ENCODE assay signal across 8 cellular contexts in the genomic region with DNA sequence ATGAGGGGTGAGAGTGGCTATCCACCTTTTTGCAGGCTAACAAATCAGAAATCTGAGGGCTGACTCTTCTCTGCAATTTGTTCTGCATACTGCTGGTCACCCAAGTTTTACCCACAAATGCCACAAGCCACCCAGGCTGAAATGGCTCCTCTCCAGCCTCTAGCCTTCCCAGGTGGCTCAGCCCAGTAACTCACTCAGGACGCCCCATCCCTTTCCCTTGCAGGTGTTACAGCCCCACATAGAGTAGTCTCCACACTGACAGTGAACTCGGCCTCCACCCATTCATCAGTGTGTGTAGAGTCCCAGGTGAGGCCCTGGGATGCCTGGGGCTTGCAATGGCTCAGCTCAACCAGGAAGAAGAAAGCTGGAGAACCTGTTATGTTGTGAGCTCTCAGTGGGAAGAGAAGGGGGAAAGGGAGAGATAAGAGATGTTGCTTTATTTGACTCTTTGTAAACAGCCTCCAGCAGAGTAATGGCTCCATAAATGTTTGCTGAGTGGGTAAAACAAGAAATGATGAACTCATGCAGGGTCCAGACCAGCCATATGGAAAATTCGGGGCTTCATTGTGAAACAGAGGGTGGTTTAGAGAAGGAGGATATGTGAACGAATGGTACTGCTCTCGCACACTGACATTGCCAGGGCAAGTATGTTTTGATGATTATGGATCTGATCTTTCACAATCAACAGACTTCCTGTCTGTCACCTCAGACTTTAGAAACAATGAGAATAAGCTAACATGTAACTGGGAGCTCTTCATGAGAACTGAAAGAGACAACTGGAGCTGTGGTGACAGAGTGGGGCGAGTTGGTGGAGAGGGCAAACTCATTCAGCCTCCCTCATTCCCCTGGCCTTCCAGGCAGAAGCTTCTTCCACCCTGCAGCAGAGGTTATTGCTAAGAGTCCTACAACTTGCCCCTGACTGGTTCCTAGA.
DNase-seq lines count a peak whose midpoint lies in the region; ATAC-seq and TF ChIP-seq lines count a peak whose summit lies in the region.

No MANE protein-coding gene starts in this region.

- H3K9me3 ChIP-seq in Karpas-422 (ENCODE audit: low read length) (no peaks in the 10 kb centered on the region; the same call in 1 of the 2 replicates), A673 (ENCODE audit: low read depth, low read length, poor library complexity, severe bottlenecking) (no peaks in the 10 kb centered on the region)

- no peak for TF ChIP-seq CTCF in epithelial cell of esophagus (IDR thresholded peaks at IDR 0.05; ENCODE audit: insufficient read depth, low read depth, low read length, missing control alignments)
- TF ChIP-seq CTCF in GM23338 (conservative IDR thresholded peaks at IDR 0.05; ENCODE audit: low read depth in 2 of 2): no peak
- no peak for TF ChIP-seq CTCF in A673 (conservative IDR thresholded peaks at IDR 0.05; ENCODE audit: low read depth, low read length)

- ATAC-seq in GM18511 (IDR thresholded peaks at IDR 0.05; ENCODE audit: unreplicated experiment): peak; percentile 81
- peak; percentile 87 for ATAC-seq in GM21619 (IDR thresholded peaks at IDR 0.05; ENCODE audit: unreplicated experiment)
- no peak for ATAC-seq in GM23338

- no peak overlapping the region for H2AFZ ChIP-seq in Karpas-422 (ENCODE audit: low read length)
- H2AFZ ChIP-seq in GM23338: no peak overlapping the region

- no peaks in the 10 kb centered on the region; the same call in 2 of the 3 replicates for H3K36me3 Mint-ChIP-seq in GM23338 (ENCODE audit: low read depth)

- H3K27me3 Mint-ChIP-seq in GM23338 (ENCODE audit: insufficient read depth, low read depth, poor library complexity): peaks cover 2% of the 10 kb centered on the region

- H3K27me3 ChIP-seq in Karpas-422 (ENCODE audit: low read length) (no peaks in the 10 kb centered on the region), GM23338 (ENCODE audit: insufficient read depth) (no peaks in the 10 kb centered on the region), A673 (replicated peaks; ENCODE audit: insufficient read depth, low read depth, low read length, poor library complexity) (no peaks in the 10 kb centered on the region)

- no peaks in the 10 kb centered on the region for H4K20me1 ChIP-seq in Karpas-422 (ENCODE audit: insufficient read depth, low read depth, low read length)
- no peaks in the 10 kb centered on the region; the same call in 1 of the 2 replicates for H4K20me1 ChIP-seq in GM23338 (replicated peaks; ENCODE audit: insufficient read depth)

- CTCF ChIA-PET in A673 (lab: Charles Lee): no interaction called here

- H3K27ac ChIP-seq in Karpas-422 (ENCODE audit: low read length): peak overlapping the region; percentile 100
- no peak overlapping the region for H3K27ac ChIP-seq in GM23338 (ENCODE audit: low read depth)
- H3K27ac ChIP-seq in A673 (ENCODE audit: low read depth, low read length, poor library complexity, severe bottlenecking): no peak overlapping the region

- H3K4me3 ChIP-seq in Karpas-422 (ENCODE audit: low read length) (peak overlapping the region; percentile 1; the same call in 1 of the 2 replicates), epithelial cell of esophagus (ENCODE audit: low read length) (no peak overlapping the region), GM23338 (no peak overlapping the region), A673 (ENCODE audit: low read depth, low read length, poor library complexity, severe bottlenecking) (no peak overlapping the region)

- no peaks in the 10 kb centered on the region; the same call in 2 of the 3 replicates for H3K9me3 Mint-ChIP-seq in GM23338

- H3K27ac Mint-ChIP-seq in GM23338: no peak overlapping the region

- H3K4me3 Mint-ChIP-seq in GM23338: no peak overlapping the region

- peak; percentile 65 for DNase-seq in Karpas-422
- DNase-seq in epithelial cell of esophagus (ENCODE audit: low read depth): peak; percentile 55
- DNase-seq in NCI-H187 treated with DMSO at 0.1 percent for 48 hours (lab: John Stamatoyannopoulos, UW): no peak
- no peak for DNase-seq in GM23338 (ENCODE audit: low spot score)
- DNase-seq in A673 (ENCODE audit: low spot score): no peak
- DNase-seq in HT-29 (ENCODE audit: low spot score): no peak

- POLR2A ChIA-PET in A673 (lab: Charles Lee; ENCODE audit: low non-redundant PET): interaction anchor here (0.6 kb wide), 1 partner anchor 97 kb away, joined by 3 read pairs; no protein-coding TSS in a partner anchor

- no peaks in the 10 kb centered on the region for H3K79me2 ChIP-seq in Karpas-422 (ENCODE audit: low read length)
- no peaks in the 10 kb centered on the region for H3K79me2 ChIP-seq in GM23338 (replicated peaks; ENCODE audit: insufficient read depth)

- peak overlapping the region; percentile 72 for H3K9ac ChIP-seq in Karpas-422 (ENCODE audit: low read length)

- H3K4me2 ChIP-seq in Karpas-422 (ENCODE audit: low read depth, low read length, poor library complexity, severe bottlenecking) (peak overlapping the region; percentile 78), GM23338 (no peak overlapping the region)

- no peaks in the 10 kb centered on the region for H3K9me2 ChIP-seq in Karpas-422 (replicated peaks; ENCODE audit: insufficient read depth, low read length)
- 0 out of 2 replicates have a peak, but pooled peaks cover 6% of the 10 kb centered on the region for H3K9me2 ChIP-seq in GM23338 (ENCODE audit: insufficient read depth)

- H3K36me3 ChIP-seq in Karpas-422 (ENCODE audit: insufficient read depth, low read length): peaks cover 6% of the 10 kb centered on the region; the same call in 1 of the 2 replicates
- H3K36me3 ChIP-seq in GM23338 (ENCODE audit: insufficient read depth): no peaks in the 10 kb centered on the region
- H3K36me3 ChIP-seq in A673 (ENCODE audit: insufficient read depth, low read length, poor library complexity, severe bottlenecking): no peaks in the 10 kb centered on the region

- no TSS peak for BruUV-seq in A673 (replicated peaks; lab: Mats Ljungman, UMichigan)

- peaks cover 3% of the 10 kb centered on the region; the same call in 2 of the 3 replicates for H3K4me1 Mint-ChIP-seq in GM23338

- no peaks in the 10 kb centered on the region for H3F3A ChIP-seq in GM23338 (replicated peaks; ENCODE audit: low read depth)

- intact Hi-C loops in A673 (cut with micrococcal nuclease; ENCODE audit: unreplicated experiment): no loop called here

- H3K4me1 ChIP-seq in Karpas-422 (ENCODE audit: low read length): peaks cover 96% of the 10 kb centered on the region
- H3K4me1 ChIP-seq in GM23338 (ENCODE audit: insufficient read depth): no peaks in the 10 kb centered on the region
- H3K4me1 ChIP-seq in A673 (ENCODE audit: insufficient read depth, low read length, poor library complexity, severe bottlenecking): peaks cover 5% of the 10 kb centered on the region

TF ChIP-seq in GM23338, 12 proteins besides CTCF, POLR2A, EP300 and RAD21 (continues in another document):
- no peak for TF ChIP-seq NANOG (IDR thresholded peaks at IDR 0.05; ENCODE audit: borderline replicate concordance)
- TF ChIP-seq JUNB (IDR thresholded peaks at IDR 0.05; ENCODE audit: unreplicated experiment): no peak
- no peak for TF ChIP-seq ZNF331 (CRISPR knock-in tag; IDR thresholded peaks at IDR 0.05; ENCODE audit: low read depth)
- no peak for TF ChIP-seq CREB1 (CRISPR knock-in tag; IDR thresholded peaks at IDR 0.05; ENCODE audit: low read depth)
- TF ChIP-seq STAT1 (IDR thresholded peaks at IDR 0.05; ENCODE audit: unreplicated experiment): no peak
- TF ChIP-seq POLR2AphosphoS5 (IDR thresholded peaks at IDR 0.05; ENCODE audit: low read depth): no peak
- no peak for TF ChIP-seq REST (IDR thresholded peaks at IDR 0.05; ENCODE audit: unreplicated experiment)
- TF ChIP-seq EZH2phosphoT487 (IDR thresholded peaks at IDR 0.05; ENCODE audit: unreplicated experiment): no peak
- TF ChIP-seq EZH2 (IDR thresholded peaks at IDR 0.05; ENCODE audit: low read depth, unreplicated experiment): no peak

Comparison
In these comparisons a context has a peak if more than half of its experiments do, and no peak if none do; other contexts are left out.
1. DNase-seq: peak in Karpas-422 (single experiment) and epithelial cell of esophagus (single experiment); none in NCI-H187 treated with DMSO at 0.1 percent for 48 hours (single experiment), GM23338 (single experiment), A673 (single experiment) and HT-29 (single experiment).